In genomic region chr1:59678809-59679228, GRCh38 we compare ENCODE assay signal across 8 cellular contexts.
DNase-seq lines count a peak whose midpoint lies in the region; ATAC-seq and TF ChIP-seq lines count a peak whose summit lies in the region.

No MANE protein-coding gene starts in this region.

- ATAC-seq in GM18511 (IDR thresholded peaks at IDR 0.05; ENCODE audit: unreplicated experiment) (no peak), GM18873 (IDR thresholded peaks at IDR 0.05; ENCODE audit: low FRiP score, unreplicated experiment) (no peak)

- H3K4me3 Mint-ChIP-seq in CD14-positive monocyte (no peak overlapping the region), nephron progenitor cell (peak overlapping the region; percentile 46)
- no peak overlapping the region for H3K4me3 Mint-ChIP-seq in activated T-cell treated with anti-CD3 and anti-CD28 coated beads, Interleukin-2, amount 50 U/mL, for 24 hours

- peaks cover 60% of the 10 kb centered on the region for H3K4me1 Mint-ChIP-seq in CD14-positive monocyte
- H3K4me1 Mint-ChIP-seq in nephron progenitor cell: peaks cover 54% of the 10 kb centered on the region
- H3K4me1 Mint-ChIP-seq in activated T-cell treated with anti-CD3 and anti-CD28 coated beads, Interleukin-2, amount 50 U/mL, for 24 hours (ENCODE audit: low read depth): no peaks in the 10 kb centered on the region

- H3K9ac ChIP-seq in mammary epithelial cell (ENCODE audit: insufficient read depth, low read length): no peak overlapping the region

- peak; percentile 54 for DNase-seq in CD14-positive monocyte (ENCODE audit: low spot score)
- DNase-seq in MG63: peak; percentile 70
- DNase-seq in mammary epithelial cell: peak; percentile 96
- DNase-seq in nephron progenitor cell: peak; percentile 18
- no peak for DNase-seq in effector CD8-positive, alpha-beta T cell (lab: John Stamatoyannopoulos, UW)
- no peak for DNase-seq in activated T-cell treated with anti-CD3 and anti-CD28 coated beads, Interleukin-2, amount 50 U/mL, for 24 hours

- H3K36me3 ChIP-seq in MG63: no peaks in the 10 kb centered on the region
- H3K36me3 ChIP-seq in mammary epithelial cell (ENCODE audit: insufficient read depth, low read length): no peaks in the 10 kb centered on the region

- peaks cover 29% of the 10 kb centered on the region for H3K4me1 ChIP-seq in mammary epithelial cell (ENCODE audit: insufficient read depth, low read length)

- dilution Hi-C loops in mammary epithelial cell (cut with HindIII; ENCODE audit: low sequenced_read_pairs): no loop called here

- H4K20me1 ChIP-seq in mammary epithelial cell (ENCODE audit: insufficient read depth, low read length): no peaks in the 10 kb centered on the region

- peaks cover 3 to 7% of the 10 kb centered on the region in 2 donors for H3K36me3 Mint-ChIP-seq in CD14-positive monocyte
- H3K36me3 Mint-ChIP-seq in nephron progenitor cell (ENCODE audit: low read depth): peaks cover 5% of the 10 kb centered on the region
- no peaks in the 10 kb centered on the region for H3K36me3 Mint-ChIP-seq in activated T-cell treated with anti-CD3 and anti-CD28 coated beads, Interleukin-2, amount 50 U/mL, for 24 hours (ENCODE audit: low read depth)

- no peaks in the 10 kb centered on the region for H3K27me3 Mint-ChIP-seq in CD14-positive monocyte (ENCODE audit: low read depth in 3 of 3)
- no peaks in the 10 kb centered on the region for H3K27me3 Mint-ChIP-seq in nephron progenitor cell (ENCODE audit: low read depth, poor library complexity)
- no peaks in the 10 kb centered on the region for H3K27me3 Mint-ChIP-seq in activated T-cell treated with anti-CD3 and anti-CD28 coated beads, Interleukin-2, amount 50 U/mL, for 24 hours

- in situ Hi-C loops in mammary epithelial cell (cut with MboI; ENCODE audit: low sequenced_read_pairs in 2 of 2): loop anchor here in 1 of 2 donors (25.0 kb wide), 2 partner anchors 367 to 592 kb away; no protein-coding TSS in a partner anchor

- H3K79me2 ChIP-seq in mammary epithelial cell (ENCODE audit: insufficient read depth, low read length): no peaks in the 10 kb centered on the region

- WGBS in mammary epithelial cell (ENCODE audit: low coverage, missing lambda C conversion rate): 73% methylated on average over 2 of the region's 2 CpGs

- no peak overlapping the region for H3K4me3 ChIP-seq in MG63
- H3K4me3 ChIP-seq in mammary epithelial cell (replicated peaks in 1 of 3; ENCODE audit: insufficient read depth in 1 of 3, low read depth in 2 of 3, low read length in 3 of 3): no peak overlapping the region

- no peak overlapping the region for H3K4me2 ChIP-seq in mammary epithelial cell (ENCODE audit: insufficient read depth, low read depth, low read length)

- no peak overlapping the region for H2AFZ ChIP-seq in mammary epithelial cell (ENCODE audit: low read depth, low read length)

- CTCF ChIA-PET in mammary epithelial cell (lab: Charles Lee; ENCODE audit: low non-redundant PET): no interaction called here

- H3K27ac Mint-ChIP-seq in CD14-positive monocyte: peak overlapping the region in 4 of 7 donors; percentile 1 to 36 (median 10)
- H3K27ac Mint-ChIP-seq in nephron progenitor cell: peak overlapping the region; percentile 95
- H3K27ac Mint-ChIP-seq in activated T-cell treated with anti-CD3 and anti-CD28 coated beads, Interleukin-2, amount 50 U/mL, for 24 hours: no peak overlapping the region

- no peak for TF ChIP-seq CTCF in CD14-positive monocyte (IDR thresholded peaks at IDR 0.05)
- no peak for TF ChIP-seq CTCF in mammary epithelial cell (conservative IDR thresholded peaks at IDR 0.05 in 1 of 2, IDR thresholded peaks at IDR 0.05 in 1 of 2; ENCODE audit: extremely low read depth in 1 of 2, insufficient read depth in 1 of 2, low read depth in 1 of 2, low read length in 2 of 2)
- TF ChIP-seq CTCF in nephron progenitor cell (IDR thresholded peaks at IDR 0.05): no peak

- H3K27me3 ChIP-seq in MG63 (no peaks in the 10 kb centered on the region), mammary epithelial cell (ENCODE audit: insufficient read depth, low read length) (no peaks in the 10 kb centered on the region)

- intact Hi-C loops in CD14-positive monocyte (cut with micrococcal nuclease) (loop anchor here in 1 of 2 donors (10.0 kb wide), 4 partner anchors 124 to 794 kb away; no protein-coding TSS in a partner anchor), mammary epithelial cell (cut with micrococcal nuclease) (no loop called here)

- peaks cover 2% of the 10 kb centered on the region; the same call in 1 of the 2 replicates for H3K9me3 ChIP-seq in MG63
- H3K9me3 ChIP-seq in mammary epithelial cell (replicated peaks; ENCODE audit: insufficient read depth, low read length): no peaks in the 10 kb centered on the region

- BruUV-seq in mammary epithelial cell (replicated peaks; lab: Mats Ljungman, UMichigan): no TSS peak

- H3K27ac ChIP-seq in mammary epithelial cell (ENCODE audit: insufficient read depth, low read depth, low read length): no peak overlapping the region

- H3K9me3 Mint-ChIP-seq in CD14-positive monocyte: peaks cover 0 to 4% (median 0%) of the 10 kb centered on the region in 7 donors
- H3K9me3 Mint-ChIP-seq in nephron progenitor cell: no peaks in the 10 kb centered on the region
- H3K9me3 Mint-ChIP-seq in activated T-cell treated with anti-CD3 and anti-CD28 coated beads, Interleukin-2, amount 50 U/mL, for 24 hours: no peaks in the 10 kb centered on the region

Comparison
In these comparisons a context has a peak if more than half of its experiments do, and no peak if none do; other contexts are left out.
1. DNase-seq: peak in CD14-positive monocyte (single experiment), MG63 (single experiment), mammary epithelial cell (single experiment) and nephron progenitor cell (single experiment); none in effector CD8-positive, alpha-beta T cell (single experiment) and activated T-cell treated with anti-CD3 and anti-CD28 coated beads, Interleukin-2, amount 50 U/mL, for 24 hours (single experiment).